1 cellular context compared by ENCODE assay signal in genomic region chr10:123140164-123140982, GRCh38.
TF ChIP-seq lines count a peak whose summit lies in the region.

No MANE protein-coding gene starts in this region.

TF ChIP-seq in IMR-90, 13 proteins besides CTCF, POLR2A, EP300 and RAD21:
- TF ChIP-seq SMC3 (IDR thresholded peaks at IDR 0.05; ENCODE audit: low read depth, low read length) (no peak), CEBPB (IDR thresholded peaks at IDR 0.05; ENCODE audit: low read depth, low read length) (no peak), RCOR1 (IDR thresholded peaks at IDR 0.05; ENCODE audit: insufficient replicate concordance, low read length) (no peak), MXI1 (IDR thresholded peaks at IDR 0.05; ENCODE audit: borderline replicate concordance, low read depth, low read length) (no peak), RFX5 (IDR thresholded peaks at IDR 0.05; ENCODE audit: low read depth, low read length) (no peak), USF2 (IDR thresholded peaks at IDR 0.05; ENCODE audit: low read depth, low read length) (no peak), CHD1 (IDR thresholded peaks at IDR 0.05; ENCODE audit: low read depth, low read length) (no peak), BHLHE40 (IDR thresholded peaks at IDR 0.05; ENCODE audit: low read depth, low read length) (no peak), NFE2L2 (IDR thresholded peaks at IDR 0.05; ENCODE audit: low read depth, low read length) (no peak), FOS (IDR thresholded peaks at IDR 0.05; ENCODE audit: low read depth, low read length) (no peak), MAFK (IDR thresholded peaks at IDR 0.05; ENCODE audit: low read depth, low read length) (no peak), MAZ (IDR thresholded peaks at IDR 0.05; ENCODE audit: borderline replicate concordance, low read depth, low read length) (no peak), ELK1 (IDR thresholded peaks at IDR 0.05; ENCODE audit: borderline replicate concordance, low read depth, low read length) (no peak)
